In the genomic region with DNA sequence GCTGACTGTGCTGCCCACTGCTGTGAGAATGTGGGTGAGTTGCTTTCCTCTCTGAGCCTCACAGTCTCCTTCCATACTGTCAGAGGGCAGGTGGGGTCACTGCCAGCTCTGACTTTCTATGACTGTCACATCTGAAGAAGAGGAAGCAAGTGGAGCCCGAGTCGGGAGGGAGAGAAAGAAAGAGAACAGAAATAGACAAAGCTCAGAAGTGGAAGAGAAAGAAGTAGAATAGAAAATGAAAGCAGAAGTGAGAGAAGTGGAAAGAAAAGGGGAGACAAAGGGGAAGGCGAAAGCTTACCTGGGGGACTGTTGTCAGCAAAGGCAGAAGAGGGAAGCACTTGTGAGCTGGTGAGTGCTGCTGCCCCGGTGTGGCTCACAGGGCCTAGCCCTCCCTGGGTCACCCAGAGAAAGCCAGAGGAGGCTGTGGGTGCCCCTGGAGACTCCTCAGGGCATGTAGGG, we compare ENCODE assay signal across 9 cellular contexts. TPM values are rescaled to one million over a fixed set of nuclear protein-coding genes. Genes with fewer than 3 reads are reported as not detected.
DNase-seq lines count a peak whose midpoint lies in the region; ATAC-seq, FAIRE-seq and TF ChIP-seq lines count a peak whose summit lies in the region.
"Had no signal": no experiment of that assay in that cellular context is flagged by ENCODE, and none has a peak within 500 bp of the region (broad histone marks: within the 10 kb centered on the region; RNA-seq: fewer than 3 reads in every experiment).

No MANE protein-coding gene starts in this region.

- H3K4me3 Mint-ChIP-seq in activated CD8-positive, alpha-beta T cell treated with anti-CD3 and anti-CD28 coated beads for 36 hours, result no peak overlapping the region

- no peaks in the 10 kb centered on the region for H3K27me3 Mint-ChIP-seq in activated CD8-positive, alpha-beta T cell treated with anti-CD3 and anti-CD28 coated beads for 36 hours

- H3K9me3 Mint-ChIP-seq in activated CD8-positive, alpha-beta T cell treated with anti-CD3 and anti-CD28 coated beads for 36 hours, result no peaks in the 10 kb centered on the region

- no peak overlapping the region for H3K27ac Mint-ChIP-seq in activated CD8-positive, alpha-beta T cell treated with anti-CD3 and anti-CD28 coated beads for 36 hours

- ATAC-seq in GM19452 (IDR thresholded peaks at IDR 0.05; ENCODE audit: unreplicated experiment) (peak; percentile 94), HG03175 (IDR thresholded peaks at IDR 0.05; ENCODE audit: unreplicated experiment) (peak; percentile 95)
- peak; percentile 74 for ATAC-seq in activated CD8-positive, alpha-beta T cell treated with anti-CD3 and anti-CD28 coated beads for 36 hours

- CTCF ChIA-PET in activated CD8-positive, alpha-beta T cell treated with anti-CD3 and anti-CD28 coated beads for 36 hours (lab: Charles Lee), result no interaction called here

- intact Hi-C loops in activated CD8-positive, alpha-beta T cell treated with anti-CD3 and anti-CD28 coated beads for 36 hours (cut with micrococcal nuclease), result no loop called here

- DNase-seq in GM12891 (ENCODE audit: insufficient read length, low spot score), result peak; percentile 57
- DNase-seq in activated CD8-positive, alpha-beta T cell treated with anti-CD3 and anti-CD28 coated beads for 36 hours, result peak; percentile 10
- no peak for DNase-seq in NCI-H146 (lab: John Stamatoyannopoulos, UW)
- DNase-seq in occipital lobe (lab: John Stamatoyannopoulos, UW), result no peak
- DNase-seq in stimulated activated CD8-positive, alpha-beta memory T cell treated with anti-CD3 and anti-CD28 coated beads, Interleukin-4, amount 100 ng/mL, for 48 hours, result no peak
- DNase-seq in activated CD4-positive, alpha-beta T cell treated with anti-CD3 and anti-CD28 coated beads for 4 hours, result no peak
- DNase-seq: stimulated activated naive CD4-positive, alpha-beta T cell treated with Interleukin-2 at 50 U/mL for 16 hours had no signal

- H3K4me1 Mint-ChIP-seq in activated CD8-positive, alpha-beta T cell treated with anti-CD3 and anti-CD28 coated beads for 36 hours (ENCODE audit: low read depth), result peaks cover 9% of the 10 kb centered on the region

- no peak for FAIRE-seq in GM12891 (lab: Jason Lieb, UNC)

- POLR2A ChIA-PET in activated CD8-positive, alpha-beta T cell treated with anti-CD3 and anti-CD28 coated beads for 36 hours (lab: Charles Lee), result no interaction called here

- no peak for TF ChIP-seq CTCF in activated CD8-positive, alpha-beta T cell treated with anti-CD3 and anti-CD28 coated beads for 36 hours (IDR thresholded peaks at IDR 0.05)

- H3K36me3 Mint-ChIP-seq in activated CD8-positive, alpha-beta T cell treated with anti-CD3 and anti-CD28 coated beads for 36 hours (ENCODE audit: low read depth), result no peaks in the 10 kb centered on the region

- TF ChIP-seq POLR2A in GM12891 (IDR thresholded peaks at IDR 0.05; ENCODE audit: low read depth, low read length), result no peak

TF ChIP-seq in GM12891, 5 proteins besides CTCF, POLR2A, EP300 and RAD21:
- TF ChIP-seq SPI1 (IDR thresholded peaks at IDR 0.05; ENCODE audit: low read depth, low read length) (peak; percentile 94), POLR2AphosphoS5 (IDR thresholded peaks at IDR 0.05; ENCODE audit: low read depth, low read length) (no peak)

RNA-seq across cellular contexts. Expression of gene EPHB1, which starts 57.9 kb away (rescaled TPM):
- polyA plus RNA-seq in GM12891 (2012; ENCODE audit: low read depth, missing spikeins), result 1.8 TPM
- under 1 TPM in 1 of 2 experiments, not detected in 1; 0.78 TPM for total RNA-seq in activated CD8-positive, alpha-beta T cell treated with anti-CD3 and anti-CD28 coated beads for 36 hours
- 20.1 TPM for total RNA-seq in occipital lobe

Comparison
In these comparisons a context has a peak if more than half of its experiments do, and no peak if none do; other contexts are left out.
1. DNase-seq: peak in GM12891 (single experiment) and activated CD8-positive, alpha-beta T cell treated with anti-CD3 and anti-CD28 coated beads for 36 hours (single experiment); none in NCI-H146 (single experiment), occipital lobe (single experiment), stimulated activated CD8-positive, alpha-beta memory T cell treated with anti-CD3 and anti-CD28 coated beads, Interleukin-4, amount 100 ng/mL, for 48 hours (single experiment) and activated CD4-positive, alpha-beta T cell treated with anti-CD3 and anti-CD28 coated beads for 4 hours (0 of 2).
2. RNA of gene EPHB1, which starts 57.9 kb away (total RNA-seq): 20.1 TPM in occipital lobe (single experiment); 0.78 TPM in activated CD8-positive, alpha-beta T cell treated with anti-CD3 and anti-CD28 coated beads for 36 hours; every median in the first group is over 10 times any median in the second.
3. Peak in every context shown above with its lines, with median percentiles within 50 percentile points of each other: ATAC-seq.